Comparison of ENCODE assay signal across 23 cellular contexts in genomic region chr14:103129301-103130016, GRCh38. TPM values are rescaled to one million over a fixed set of nuclear protein-coding genes. Genes with fewer than 3 reads are reported as not detected.
DNase-seq lines count a peak whose midpoint lies in the region; ATAC-seq, FAIRE-seq and TF ChIP-seq lines count a peak whose summit lies in the region.
"Had no signal": no experiment of that assay in that cellular context is flagged by ENCODE, and none has a peak within 500 bp of the region (broad histone marks: within the 10 kb centered on the region; RNA-seq: fewer than 3 reads in every experiment).

No MANE protein-coding gene starts in this region.

- H2BK15ac ChIP-seq in neuronal stem cell (ENCODE audit: low read length): no peak overlapping the region

- no peak overlapping the region for H3K18ac ChIP-seq in neuronal stem cell (ENCODE audit: low read length)

- H3K4me3 Mint-ChIP-seq in dendritic cell treated with granulocyte-macrophage colony-stimulating factor and Interleukin-4, amounts not matched to agents 40 ng/mL and 50 ng/mL, for 4 days: no peak overlapping the region
- H3K4me3 Mint-ChIP-seq: activated naive CD8-positive, alpha-beta T cell treated with anti-CD3 and anti-CD28 coated beads for 36 hours; activated T-cell treated with anti-CD3 and anti-CD28 coated beads, Interleukin-2, amount 50 U/mL, for 24 hours had no signal

- POLR2A ChIA-PET in A549 (lab: Yijun Ruan, JAX): interaction anchor here (1.8 kb wide), 1 partner anchor 205 kb away, joined by 4 read pairs; the partner anchor contains the start of gene EIF5

- H3K4me1 ChIP-seq in A549 (peaks cover 69% of the 10 kb centered on the region), neuronal stem cell (ENCODE audit: control insufficient read depth in 2 of 2, insufficient read depth in 1 of 2, low read depth in 1 of 2, low read length in 2 of 2) (peaks cover 3 to 7% of the 10 kb centered on the region in 2 donors)

- CTCF ChIA-PET in A549 (lab: Yijun Ruan, JAX): interaction anchor here (0.9 to 24.1 kb wide), 7 partner anchors 8 to 163 kb away, joined by 3 to 544 read pairs (median 7); no protein-coding TSS in a partner anchor

- peak overlapping the region; percentile 9 for H3K27ac Mint-ChIP-seq in dendritic cell treated with granulocyte-macrophage colony-stimulating factor and Interleukin-4, amounts not matched to agents 40 ng/mL and 50 ng/mL, for 4 days
- H3K27ac Mint-ChIP-seq: activated naive CD8-positive, alpha-beta T cell treated with anti-CD3 and anti-CD28 coated beads for 36 hours; activated T-cell treated with anti-CD3 and anti-CD28 coated beads, Interleukin-2, amount 50 U/mL, for 24 hours had no signal

- H3K36me3 Mint-ChIP-seq in dendritic cell treated with granulocyte-macrophage colony-stimulating factor and Interleukin-4, amounts not matched to agents 40 ng/mL and 50 ng/mL, for 4 days (ENCODE audit: low read depth): peaks cover 99% of the 10 kb centered on the region
- H3K36me3 Mint-ChIP-seq: activated naive CD8-positive, alpha-beta T cell treated with anti-CD3 and anti-CD28 coated beads for 36 hours had no signal

- no peak for FAIRE-seq in A549 (lab: Jason Lieb, UNC)

- peaks cover 61% of the 10 kb centered on the region for H3K4me1 Mint-ChIP-seq in dendritic cell treated with granulocyte-macrophage colony-stimulating factor and Interleukin-4, amounts not matched to agents 40 ng/mL and 50 ng/mL, for 4 days (ENCODE audit: low read depth)
- H3K4me1 Mint-ChIP-seq: activated naive CD8-positive, alpha-beta T cell treated with anti-CD3 and anti-CD28 coated beads for 36 hours had no signal

- no peaks in the 10 kb centered on the region for H3K9me3 Mint-ChIP-seq in dendritic cell treated with granulocyte-macrophage colony-stimulating factor and Interleukin-4, amounts not matched to agents 40 ng/mL and 50 ng/mL, for 4 days
- H3K9me3 Mint-ChIP-seq: activated naive CD8-positive, alpha-beta T cell treated with anti-CD3 and anti-CD28 coated beads for 36 hours; activated T-cell treated with anti-CD3 and anti-CD28 coated beads, Interleukin-2, amount 50 U/mL, for 24 hours; neural crest cell had no signal

- H3K4me3 ChIP-seq in A549: peak overlapping the region; percentile 25; the same call in 2 of the 3 replicates
- peak overlapping the region in 1 of 2 donors; percentile 33 for H3K4me3 ChIP-seq in neuronal stem cell (ENCODE audit: low read length in 2 of 2)
- H3K4me3 ChIP-seq: sigmoid colon, SK-N-MC, testis had no signal

- H3K36me3 ChIP-seq in neuronal stem cell (replicated peaks in 1 of 2; ENCODE audit: control insufficient read depth in 2 of 2, insufficient read depth in 2 of 2, low read length in 2 of 2): peaks cover 0 to 16% of the 10 kb centered on the region in 2 donors

- DNase-seq in A549 (ENCODE audit: low read depth in 1 of 2, low spot score in 1 of 2) (no peak), M059J (ENCODE audit: low read depth) (peak; percentile 70), neuronal stem cell (ENCODE audit: low spot score) (no peak), SHP77 (lab: John Stamatoyannopoulos, UW) (no peak), inferior parietal cortex (ENCODE audit: extremely low spot score) (no peak)
- DNase-seq in stimulated activated naive CD8-positive, alpha-beta T cell treated with anti-CD3 and anti-CD28 coated beads, Interleukin-15, Interleukin-2, amounts not matched to agents 100 U/mL and 50 U/mL, for 24 hours: no peak
- DNase-seq: activated CD4-positive, alpha-beta T cell treated with anti-CD3 and anti-CD28 coated beads, Interleukin-2, amount 50 U/mL, for 1 hour; activated naive CD8-positive, alpha-beta T cell treated with anti-CD3 and anti-CD28 coated beads for 36 hours; activated T-cell treated with anti-CD3 and anti-CD28 coated beads, Interleukin-2, amount 50 U/mL, for 24 hours; effector memory CD4-positive, alpha-beta T cell; GF-D8; NCI-H1694 treated with DMSO at 0.1 percent for 48 hours; NCI-H446 treated with DMSO at 0.1 percent for 48 hours; sigmoid colon; stimulated activated CD4-positive, alpha-beta T cell treated with anti-CD3 and anti-CD28 coated beads, Interleukin-4, amount 100 ng/mL, for 1 hour; stimulated activated CD8-positive, alpha-beta memory T cell treated with anti-CD3 and anti-CD28 coated beads, Interleukin-4, amount 100 ng/mL, for 48 hours; testis had no signal

- H4K91ac ChIP-seq in neuronal stem cell (ENCODE audit: low read depth, low read length, poor library complexity): no peak overlapping the region

- H3K14ac ChIP-seq in neuronal stem cell (ENCODE audit: low read length): peak overlapping the region; percentile 65

- no peak overlapping the region for H3K4ac ChIP-seq in neuronal stem cell (ENCODE audit: low read length)

- peak overlapping the region; percentile 16 for H3K9ac ChIP-seq in neuronal stem cell (ENCODE audit: low read depth, low read length, poor library complexity)

- TF ChIP-seq RAD21 in A549 (conservative IDR thresholded peaks at IDR 0.05 in 1 of 2, IDR thresholded peaks at IDR 0.05 in 1 of 2): no peak

- intact Hi-C loops in dendritic cell treated with granulocyte-macrophage colony-stimulating factor and Interleukin-4, amounts not matched to agents 40 ng/mL and 50 ng/mL, for 4 days (cut with micrococcal nuclease): no loop called here

- H3K27ac ChIP-seq in A549 (peak overlapping the region; percentile 77 to 90), neuronal stem cell (replicated peaks; ENCODE audit: low read length) (no peak overlapping the region)
- H3K27ac ChIP-seq: SK-N-MC, testis had no signal

- TF ChIP-seq CTCF in A549 (IDR thresholded peaks at IDR 0.05): no peak

- peak in 1 of 2 experiments; percentile 5; a peak in 2 of 6 replicates for ATAC-seq in A549
- ATAC-seq in stimulated activated naive CD8-positive, alpha-beta T cell treated with anti-CD3 and anti-CD28 coated beads, Interleukin-15, Interleukin-2, amounts not matched to agents 100 U/mL and 50 U/mL, for 24 hours: no peak
- ATAC-seq in GM19351 (IDR thresholded peaks at IDR 0.05; ENCODE audit: unreplicated experiment): no peak

- peaks cover 5% of the 10 kb centered on the region for H3K79me1 ChIP-seq in neuronal stem cell (ENCODE audit: low read depth, low read length)

- peak overlapping the region; percentile 70 for H3K4me2 ChIP-seq in A549
- no peak overlapping the region for H3K4me2 ChIP-seq in neuronal stem cell (ENCODE audit: insufficient read depth, low read length, poor library complexity, severe bottlenecking)

- H2AFZ ChIP-seq in neuronal stem cell (ENCODE audit: low read length): no peak overlapping the region

- 72% methylated on average over 10 of the region's 12 CpGs for WGBS in A549 (ENCODE audit: missing lambda C conversion rate)
- no CpG with 5 or more reads among the region's 12 CpGs for WGBS in neuronal stem cell (ENCODE audit: extremely low coverage in 2 of 2, insufficient read length in 2 of 2, insufficient replicate concordance in 1 of 2), 2 donors

- no peaks in the 10 kb centered on the region for H3K9me3 ChIP-seq in A549
- H3K9me3 ChIP-seq in neuronal stem cell (replicated peaks in 1 of 2; ENCODE audit: control insufficient read depth in 2 of 2, insufficient read depth in 1 of 2, low read depth in 1 of 2, low read length in 2 of 2): peaks cover 0 to 8% of the 10 kb centered on the region in 2 donors
- H3K9me3 ChIP-seq: sigmoid colon, testis had no signal

- TF ChIP-seq EP300 in A549 (IDR thresholded peaks at IDR 0.05): no peak

- no peak overlapping the region for H4K8ac ChIP-seq in neuronal stem cell (ENCODE audit: low read depth, low read length)

- H3K27me3 ChIP-seq in neuronal stem cell (ENCODE audit: control insufficient read depth in 3 of 3, insufficient read depth in 3 of 3, low read depth in 1 of 3, low read length in 3 of 3): peaks cover 0 to 68% (median 32%) of the 10 kb centered on the region in 3 experiments
- H3K27me3 ChIP-seq: sigmoid colon, testis had no signal

- H2BK12ac ChIP-seq in neuronal stem cell (ENCODE audit: low read length): no peak overlapping the region

- H2BK120ac ChIP-seq in neuronal stem cell (ENCODE audit: low read depth, low read length): no peak overlapping the region

- H3K27me3 Mint-ChIP-seq in dendritic cell treated with granulocyte-macrophage colony-stimulating factor and Interleukin-4, amounts not matched to agents 40 ng/mL and 50 ng/mL, for 4 days: no peaks in the 10 kb centered on the region

- TF ChIP-seq POLR2A in A549 (IDR thresholded peaks at IDR 0.05; ENCODE audit: low read length): no peak

- H2AK5ac ChIP-seq in neuronal stem cell (ENCODE audit: low read depth, low read length): peak overlapping the region; percentile 96

- no peak overlapping the region for H3K23ac ChIP-seq in neuronal stem cell (ENCODE audit: low read depth, low read length, poor library complexity)

- H2BK5ac ChIP-seq in neuronal stem cell (ENCODE audit: low read length): peak overlapping the region; percentile 72

TF ChIP-seq in A549, 52 proteins besides CTCF, POLR2A, EP300 and RAD21 (continues in another document):
- no peak for TF ChIP-seq HEYL (CRISPR knock-in tag; IDR thresholded peaks at IDR 0.05)

RNA-seq across cellular contexts. Expression of gene TNFAIP2, which starts 6.2 kb away (rescaled TPM):
- polyA plus RNA-seq in A549 (2011; rRNA removed): 222 and 249 TPM in 2 replicates
- polyA plus RNA-seq in A549 (2012; cell fraction: cytosol; rRNA removed): 330 and 432 TPM in 2 replicates
- polyA plus RNA-seq in A549 (2012; cell fraction: nucleus; rRNA removed): 944 and 1,061 TPM in 2 replicates
- 254 to 344 TPM (median 332 TPM) in 3 replicates for polyA plus RNA-seq in A549 (2017; fragmentation: RNase III; extraction: RNeasy Plus Mini Kit Qiagen cat#74134 plus additional on column Dnase treatment)
- polyA minus RNA-seq in A549 (2011; rRNA and poly(A)+ RNA removed): 229 and 304 TPM in 2 replicates
- total RNA-seq in M059J (2014; rRNA removed; shearing (Covaris generic)): 89.3 and 135 TPM in 2 replicates
- polyA plus RNA-seq in neuronal stem cell (2013, experiment 1 of 2): 26.4 TPM
- polyA plus RNA-seq in neuronal stem cell (2013, experiment 2 of 2): 24.5 TPM

RNA-seq across cellular contexts. Expression of gene EXOC3L4, which starts 34.9 kb away (rescaled TPM):
- polyA plus RNA-seq in A549 (2011; rRNA removed): 0.94 and 1.5 TPM in 2 replicates
- 4.3 and 7.2 TPM in 2 replicates for polyA plus RNA-seq in A549 (2012; cell fraction: cytosol; rRNA removed)
- 15.2 and 17.0 TPM in 2 replicates for polyA plus RNA-seq in A549 (2012; cell fraction: nucleus; rRNA removed)
- 4.3 to 4.9 TPM (median 4.7 TPM) in 3 replicates for polyA plus RNA-seq in A549 (2017; fragmentation: RNase III; extraction: RNeasy Plus Mini Kit Qiagen cat#74134 plus additional on column Dnase treatment)
- polyA minus RNA-seq in A549 (2011; rRNA and poly(A)+ RNA removed): 1.2 and 2.7 TPM in 2 replicates
- total RNA-seq in M059J (2014; rRNA removed; shearing (Covaris generic)): not detected in 2 replicates
- not detected for polyA plus RNA-seq in neuronal stem cell (2013, experiment 1 of 2)
- polyA plus RNA-seq in neuronal stem cell (2013, experiment 2 of 2): not detected
- total RNA-seq: activated naive CD8-positive, alpha-beta T cell treated with anti-CD3 and anti-CD28 coated beads for 36 hours; fibroblast of villous mesenchyme; neural crest cell had no signal

RNA-seq across cellular contexts. Expression of gene LBHD2, which starts 45.4 kb away (rescaled TPM):
- polyA plus RNA-seq in A549 (2011; rRNA removed) (not detected in 2 replicates), A549 (2017; fragmentation: RNase III; extraction: RNeasy Plus Mini Kit Qiagen cat#74134 plus additional on column Dnase treatment) (not detected in 3 replicates)
- polyA plus RNA-seq in A549 (2012; cell fraction: cytosol; rRNA removed): 0.06 and 0.08 TPM in 2 replicates
- polyA plus RNA-seq in A549 (2012; cell fraction: nucleus; rRNA removed): not detected in 2 replicates
- not detected in 2 replicates for polyA minus RNA-seq in A549 (2011; rRNA and poly(A)+ RNA removed)
- total RNA-seq in M059J (2014; rRNA removed; shearing (Covaris generic)): not detected in 2 replicates
- not detected for polyA plus RNA-seq in neuronal stem cell (2013, experiment 1 of 2)
- polyA plus RNA-seq in neuronal stem cell (2013, experiment 2 of 2): not detected
- total RNA-seq: activated naive CD8-positive, alpha-beta T cell treated with anti-CD3 and anti-CD28 coated beads for 36 hours; cardiac septum; fibroblast of villous mesenchyme; neural crest cell; sigmoid colon had no signal
